In the genomic region with DNA sequence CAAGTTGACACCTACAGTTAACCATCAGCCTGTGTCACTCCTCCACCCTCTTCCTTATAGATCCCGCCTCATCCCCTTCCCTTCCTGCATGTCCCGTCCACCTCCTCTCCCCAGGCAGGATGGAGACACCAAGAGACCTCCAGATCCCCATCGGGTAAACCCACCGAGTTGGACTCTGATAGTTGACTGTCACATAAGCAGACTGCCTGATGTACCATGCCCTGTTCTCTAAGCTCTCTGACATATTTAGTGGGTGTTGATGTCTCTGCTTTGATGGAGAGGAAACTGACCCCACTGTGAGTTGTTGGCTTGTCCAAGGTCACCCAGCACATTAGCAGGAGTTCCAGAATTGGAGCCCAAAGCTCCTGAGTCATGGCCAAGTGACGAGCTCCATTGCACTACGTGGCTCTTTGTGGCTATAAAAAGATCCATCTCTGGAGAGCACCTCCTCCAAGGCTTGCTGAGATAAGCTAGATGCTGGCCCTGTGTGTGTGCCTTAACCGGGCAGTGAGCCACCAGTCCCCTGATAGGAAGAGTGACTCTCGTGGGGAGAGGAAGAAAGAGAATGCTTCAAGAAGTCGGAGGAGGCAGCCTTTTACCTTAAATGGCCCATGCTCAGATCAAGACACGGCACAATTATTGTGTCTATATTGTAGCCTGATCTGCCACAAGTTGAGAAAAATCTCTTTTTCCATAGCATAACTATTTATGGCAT, we compare ENCODE assay signal across 1 cellular context.
TF ChIP-seq lines count a peak whose summit lies in the region.

No MANE protein-coding gene starts in this region.

TF ChIP-seq in K562, 482 proteins besides CTCF, POLR2A, EP300 and RAD21 (continued from another document and continues in another):
- TF ChIP-seq, protein P1, sequence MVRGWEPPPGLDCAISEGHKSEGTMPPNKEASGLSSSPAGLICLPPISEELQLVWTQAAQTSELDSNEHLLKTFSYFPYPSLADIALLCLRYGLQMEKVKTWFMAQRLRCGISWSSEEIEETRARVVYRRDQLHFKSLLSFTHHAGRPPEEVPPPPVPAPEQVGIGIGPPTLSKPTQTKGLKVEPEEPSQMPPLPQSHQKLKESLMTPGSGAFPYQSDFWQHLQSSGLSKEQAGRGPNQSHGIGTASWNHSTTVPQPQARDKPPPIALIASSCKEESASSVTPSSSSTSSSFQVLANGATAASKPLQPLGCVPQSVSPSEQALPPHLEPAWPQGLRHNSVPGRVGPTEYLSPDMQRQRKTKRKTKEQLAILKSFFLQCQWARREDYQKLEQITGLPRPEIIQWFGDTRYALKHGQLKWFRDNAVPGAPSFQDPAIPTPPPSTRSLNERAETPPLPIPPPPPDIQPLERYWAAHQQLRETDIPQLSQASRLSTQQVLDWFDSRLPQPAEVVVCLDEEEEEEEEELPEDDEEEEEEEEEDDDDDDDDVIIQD (CRISPR knock-in tag; IDR thresholded peaks at IDR 0.05) = no peak
- TF ChIP-seq PTRF (tag; IDR thresholded peaks at IDR 0.05) (no peak), HMGXB4 (CRISPR knock-in tag; IDR thresholded peaks at IDR 0.05) (no peak), ZNF347 (CRISPR knock-in tag; IDR thresholded peaks at IDR 0.05; ENCODE audit: low read depth) (no peak), HDAC2 (IDR thresholded peaks at IDR 0.05) (peak; percentile 88), SNIP1 (IDR thresholded peaks at IDR 0.05; ENCODE audit: low read depth) (no peak), ZEB2 (IDR thresholded peaks at IDR 0.05) (peak; percentile 79), UBTF (IDR thresholded peaks at IDR 0.05; ENCODE audit: borderline replicate concordance in 1 of 2, low read depth in 2 of 2, low read length in 2 of 2) (peak; percentile 95 to 97), MAFK (IDR thresholded peaks at IDR 0.05; ENCODE audit: low read length) (peak; percentile 86), ZNF121 (CRISPR knock-in tag; conservative IDR thresholded peaks at IDR 0.05) (no peak), ZNF785 (CRISPR knock-in tag; IDR thresholded peaks at IDR 0.05) (no peak), SOX6 (IDR thresholded peaks at IDR 0.05) (peak; percentile 88), SIX5 (IDR thresholded peaks at IDR 0.05; ENCODE audit: borderline replicate concordance in 1 of 2, insufficient read depth in 1 of 2, low read depth in 1 of 2, low read length in 2 of 2) (no peak), KLF13 (tag; IDR thresholded peaks at IDR 0.05; ENCODE audit: borderline replicate concordance, low read depth) (no peak), ZNF79 (CRISPR knock-in tag; IDR thresholded peaks at IDR 0.05; ENCODE audit: low read depth) (no peak), CREB3L1 (IDR thresholded peaks at IDR 0.05; ENCODE audit: borderline replicate concordance, low read depth) (peak; percentile 97), TCF15 (CRISPR knock-in tag; IDR thresholded peaks at IDR 0.05) (no peak), ZNF316 (IDR thresholded peaks at IDR 0.05) (peak; percentile 80), HNRNPH1 (optimal IDR thresholded peaks at IDR 0.05; ENCODE audit: low read depth, low read length) (no peak), CBFA2T3 (IDR thresholded peaks at IDR 0.05) (peak; percentile 85), CHCHD3 (CRISPR knock-in tag; IDR thresholded peaks at IDR 0.05) (no peak), ZFP30 (CRISPR knock-in tag; IDR thresholded peaks at IDR 0.05; ENCODE audit: borderline replicate concordance) (no peak), CUX1 (CRISPR knock-in tag; IDR thresholded peaks at IDR 0.05) (no peak), DDX20 (tag; IDR thresholded peaks at IDR 0.05; ENCODE audit: low read depth) (no peak), MAX (CRISPR knock-in tag; IDR thresholded peaks at IDR 0.05) (peak; percentile 41; the same call in 1 of the 2 replicates), HMGN3 (IDR thresholded peaks at IDR 0.05; ENCODE audit: borderline replicate concordance, extremely low read depth, insufficient read length, low read depth, low read length) (no peak)
- TF ChIP-seq, protein P2, sequence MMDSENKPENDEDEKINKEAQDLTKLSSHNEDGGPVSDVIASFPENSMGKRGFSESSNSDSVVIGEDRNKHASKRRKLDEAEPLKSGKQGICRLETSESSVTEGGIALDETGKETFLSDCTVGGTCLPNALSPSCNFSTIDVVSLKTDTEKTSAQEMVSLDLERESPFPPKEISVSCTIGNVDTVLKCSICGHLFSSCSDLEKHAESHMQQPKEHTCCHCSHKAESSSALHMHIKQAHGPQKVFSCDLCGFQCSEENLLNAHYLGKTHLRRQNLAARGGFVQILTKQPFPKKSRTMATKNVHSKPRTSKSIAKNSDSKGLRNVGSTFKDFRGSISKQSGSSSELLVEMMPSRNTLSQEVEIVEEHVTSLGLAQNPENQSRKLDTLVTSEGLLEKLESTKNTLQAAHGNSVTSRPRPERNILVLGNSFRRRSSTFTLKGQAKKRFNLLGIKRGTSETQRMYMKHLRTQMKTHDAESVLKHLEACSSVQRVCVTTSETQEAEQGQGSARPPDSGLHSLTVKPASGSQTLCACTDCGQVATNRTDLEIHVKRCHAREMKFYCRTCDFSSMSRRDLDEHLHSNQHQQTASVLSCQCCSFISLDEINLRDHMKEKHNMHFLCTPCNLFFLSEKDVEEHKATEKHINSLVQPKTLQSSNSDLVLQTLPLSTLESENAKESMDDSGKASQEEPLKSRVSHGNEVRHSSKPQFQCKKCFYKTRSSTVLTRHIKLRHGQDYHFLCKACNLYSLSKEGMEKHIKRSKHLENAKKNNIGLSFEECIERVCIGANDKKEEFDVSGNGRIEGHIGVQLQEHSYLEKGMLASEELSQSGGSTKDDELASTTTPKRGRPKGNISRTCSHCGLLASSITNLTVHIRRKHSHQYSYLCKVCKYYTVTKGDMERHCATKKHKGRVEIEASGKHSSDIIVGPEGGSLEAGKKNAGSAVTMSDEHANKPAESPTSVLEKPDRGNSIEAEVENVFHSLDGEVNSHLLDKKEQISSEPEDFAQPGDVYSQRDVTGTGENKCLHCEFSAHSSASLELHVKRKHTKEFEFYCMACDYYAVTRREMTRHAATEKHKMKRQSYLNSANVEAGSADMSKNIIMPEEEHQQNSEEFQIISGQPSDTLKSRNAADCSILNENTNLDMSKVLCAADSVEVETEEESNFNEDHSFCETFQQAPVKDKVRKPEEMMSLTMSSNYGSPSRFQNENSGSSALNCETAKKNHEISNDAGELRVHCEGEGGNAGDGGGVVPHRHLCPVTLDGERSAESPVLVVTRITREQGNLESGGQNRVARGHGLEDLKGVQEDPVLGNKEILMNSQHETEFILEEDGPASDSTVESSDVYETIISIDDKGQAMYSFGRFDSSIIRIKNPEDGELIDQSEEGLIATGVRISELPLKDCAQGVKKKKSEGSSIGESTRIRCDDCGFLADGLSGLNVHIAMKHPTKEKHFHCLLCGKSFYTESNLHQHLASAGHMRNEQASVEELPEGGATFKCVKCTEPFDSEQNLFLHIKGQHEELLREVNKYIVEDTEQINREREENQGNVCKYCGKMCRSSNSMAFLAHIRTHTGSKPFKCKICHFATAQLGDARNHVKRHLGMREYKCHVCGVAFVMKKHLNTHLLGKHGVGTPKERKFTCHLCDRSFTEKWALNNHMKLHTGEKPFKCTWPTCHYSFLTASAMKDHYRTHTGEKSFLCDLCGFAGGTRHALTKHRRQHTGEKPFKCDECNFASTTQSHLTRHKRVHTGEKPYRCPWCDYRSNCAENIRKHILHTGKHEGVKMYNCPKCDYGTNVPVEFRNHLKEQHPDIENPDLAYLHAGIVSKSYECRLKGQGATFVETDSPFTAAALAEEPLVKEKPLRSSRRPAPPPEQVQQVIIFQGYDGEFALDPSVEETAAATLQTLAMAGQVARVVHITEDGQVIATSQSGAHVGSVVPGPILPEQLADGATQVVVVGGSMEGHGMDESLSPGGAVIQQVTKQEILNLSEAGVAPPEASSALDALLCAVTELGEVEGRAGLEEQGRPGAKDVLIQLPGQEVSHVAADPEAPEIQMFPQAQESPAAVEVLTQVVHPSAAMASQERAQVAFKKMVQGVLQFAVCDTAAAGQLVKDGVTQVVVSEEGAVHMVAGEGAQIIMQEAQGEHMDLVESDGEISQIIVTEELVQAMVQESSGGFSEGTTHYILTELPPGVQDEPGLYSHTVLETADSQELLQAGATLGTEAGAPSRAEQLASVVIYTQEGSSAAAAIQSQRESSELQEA (IDR thresholded peaks at IDR 0.05; ENCODE audit: low read depth) = no peak
- TF ChIP-seq, protein P3, sequence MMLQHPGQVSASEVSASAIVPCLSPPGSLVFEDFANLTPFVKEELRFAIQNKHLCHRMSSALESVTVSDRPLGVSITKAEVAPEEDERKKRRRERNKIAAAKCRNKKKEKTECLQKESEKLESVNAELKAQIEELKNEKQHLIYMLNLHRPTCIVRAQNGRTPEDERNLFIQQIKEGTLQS (IDR thresholded peaks at IDR 0.05) = peak; percentile 77
- TF ChIP-seq, protein P3 (CRISPR knock-in tag; conservative IDR thresholded peaks at IDR 0.05) = peak; percentile 61; the same call in 1 of the 2 replicates
